12 cellular contexts compared by ENCODE assay signal in the genomic region with DNA sequence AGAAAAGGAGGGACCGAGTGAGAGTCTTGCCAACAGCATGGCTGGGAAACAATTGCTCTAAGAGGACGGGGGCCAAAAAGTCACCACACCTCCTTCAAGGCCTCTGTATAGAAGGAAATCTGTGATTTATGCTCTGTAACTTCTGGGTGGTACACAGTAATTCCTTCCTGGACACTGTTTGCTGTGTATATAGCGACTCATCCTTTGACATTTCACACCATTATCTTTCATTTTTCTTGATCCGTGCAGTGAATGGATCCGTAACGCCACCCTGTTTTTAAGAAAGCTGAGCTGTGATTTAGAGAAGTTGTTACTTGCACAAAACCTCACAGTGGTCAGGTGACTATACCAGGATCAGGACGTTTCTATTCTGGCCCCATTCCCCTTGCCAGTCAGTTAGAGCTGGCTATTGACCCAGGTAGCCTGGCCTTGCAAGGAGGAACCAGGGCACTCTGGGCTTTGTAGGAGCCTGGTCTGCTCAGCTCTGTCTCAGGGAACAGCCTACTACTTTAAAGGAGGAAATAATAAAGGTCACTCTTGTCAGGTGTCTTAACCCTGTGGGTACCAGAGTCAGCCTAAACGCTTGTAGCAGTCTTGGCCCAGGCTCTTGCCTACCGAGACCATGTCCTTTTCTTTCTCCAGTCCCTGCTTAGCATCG.
DNase-seq lines count a peak whose midpoint lies in the region; ATAC-seq and TF ChIP-seq lines count a peak whose summit lies in the region.
"Had no signal": no experiment of that assay in that cellular context is flagged by ENCODE, and none has a peak within 500 bp of the region (broad histone marks: within the 10 kb centered on the region; RNA-seq: fewer than 3 reads in every experiment).

No MANE protein-coding gene starts in this region.

- TF ChIP-seq POLR2A in uterus (IDR thresholded peaks at IDR 0.05) = no peak

- TF ChIP-seq CTCF in heart right ventricle (IDR thresholded peaks at IDR 0.05) (no peak), endodermal cell (conservative IDR thresholded peaks at IDR 0.05) (no peak), mucosa of descending colon (IDR thresholded peaks at IDR 0.05) (no peak), uterus (IDR thresholded peaks at IDR 0.05) (no peak), endothelial cell (IDR thresholded peaks at IDR 0.05; ENCODE audit: unreplicated experiment) (no peak)

- H3K36me3 ChIP-seq in heart right ventricle (no peaks in the 10 kb centered on the region), endodermal cell (ENCODE audit: control insufficient read depth, insufficient read depth, low read length) (peaks cover 8% of the 10 kb centered on the region), mucosa of descending colon (ENCODE audit: low read depth) (no peaks in the 10 kb centered on the region), uterus (no peaks in the 10 kb centered on the region)
- H3K36me3 ChIP-seq: neutrophil had no signal

- H3K4me3 ChIP-seq in heart right ventricle (no peak overlapping the region), endodermal cell (ENCODE audit: low read length) (no peak overlapping the region), mucosa of descending colon (no peak overlapping the region), uterus (no peak overlapping the region)

- peaks cover 79% of the 10 kb centered on the region for H3K4me1 Mint-ChIP-seq in endodermal cell
- H3K4me1 Mint-ChIP-seq in endothelial cell (ENCODE audit: unreplicated experiment) = peaks cover 94% of the 10 kb centered on the region

- intact Hi-C loops in heart right ventricle (cut with DNase I) = no loop called here
- intact Hi-C loops in left ventricle myocardium superior (cut with micrococcal nuclease) = no loop called here
- intact Hi-C loops in mucosa of descending colon (cut with DNase I, micrococcal nuclease) = no loop called here
- intact Hi-C loops in uterus (cut with DNase I; ENCODE audit: low total_unique reads) = no loop called here

- DNase-seq in heart right ventricle (no peak), left ventricle myocardium superior (no peak), endodermal cell (no peak), mucosa of descending colon (peak in 2 of 3 donors; percentile 37 to 40), uterus (no peak), dedifferentiated amniotic fluid mesenchymal stem cell (ENCODE audit: extremely low spot score) (no peak), endothelial cell (ENCODE audit: low spot score) (no peak), NCI-H524 (lab: John Stamatoyannopoulos, UW) (no peak)
- DNase-seq: activated CD4-positive, alpha-beta T cell treated with anti-CD3 and anti-CD28 coated beads, Interleukin-2, amount 50 U/mL, for 1 hour; GOT3; NCI-H524 treated with DMSO at 0.1 percent for 48 hours had no signal

- peaks cover 4 to 94% (median 49%) of the 10 kb centered on the region in 9 donors for H3K4me1 ChIP-seq in heart right ventricle
- peaks cover 35% of the 10 kb centered on the region for H3K4me1 ChIP-seq in endodermal cell (ENCODE audit: control insufficient read depth, insufficient read depth, low read length)
- H3K4me1 ChIP-seq in mucosa of descending colon (ENCODE audit: low read depth) = peaks cover 22% of the 10 kb centered on the region
- H3K4me1 ChIP-seq in uterus = no peaks in the 10 kb centered on the region

- H3K27me3 ChIP-seq in heart right ventricle (no peaks in the 10 kb centered on the region), endodermal cell (ENCODE audit: control insufficient read depth, insufficient read depth, low read length, poor library complexity, severe bottlenecking) (no peaks in the 10 kb centered on the region), uterus (no peaks in the 10 kb centered on the region)
- H3K27me3 ChIP-seq: neutrophil had no signal

- H3K36me3 Mint-ChIP-seq in endodermal cell (ENCODE audit: low read depth) = peaks cover 14% of the 10 kb centered on the region
- H3K36me3 Mint-ChIP-seq in endothelial cell (ENCODE audit: low read depth, unreplicated experiment) = peaks cover 60% of the 10 kb centered on the region

- ATAC-seq in heart right ventricle (peak in 1 of 8 donors; percentile 19), left ventricle myocardium superior (no peak), mucosa of descending colon (peak; percentile 69)

- no peak overlapping the region for H3K9ac ChIP-seq in endodermal cell (ENCODE audit: extremely low read depth, low read length, poor library complexity, severe bottlenecking)

- H3K27ac Mint-ChIP-seq in endodermal cell = peak overlapping the region; percentile 7
- no peak overlapping the region for H3K27ac Mint-ChIP-seq in endothelial cell (ENCODE audit: unreplicated experiment)

- 79 to 84% methylated on average over 10 of the region's 10 CpGs for WGBS in heart right ventricle, 2 donors
- WGBS in endodermal cell (ENCODE audit: insufficient coverage in 1 of 2, insufficient read length in 1 of 2), 2 experiments = 91 to 94% methylated on average over 9 to 10 of the region's 10 CpGs

- H3K4me3 Mint-ChIP-seq in endodermal cell (no peak overlapping the region), endothelial cell (ENCODE audit: unreplicated experiment) (no peak overlapping the region)

- peak overlapping the region in 7 of 10 donors; percentile 50 to 81 (median 76) for H3K27ac ChIP-seq in heart right ventricle
- no peak overlapping the region for H3K27ac ChIP-seq in endodermal cell (ENCODE audit: low read depth, low read length)
- H3K27ac ChIP-seq in uterus = peak overlapping the region; percentile 30 to 62
- H3K27ac ChIP-seq: neutrophil had no signal

- no peaks in the 10 kb centered on the region for H3K9me3 Mint-ChIP-seq in endodermal cell
- no peaks in the 10 kb centered on the region for H3K9me3 Mint-ChIP-seq in endothelial cell (ENCODE audit: unreplicated experiment)

- H3K27me3 Mint-ChIP-seq in endodermal cell (ENCODE audit: insufficient read depth) = no peaks in the 10 kb centered on the region
- peaks cover 8% of the 10 kb centered on the region for H3K27me3 Mint-ChIP-seq in endothelial cell (ENCODE audit: unreplicated experiment)

- H3K9me3 ChIP-seq in heart right ventricle (no peaks in the 10 kb centered on the region), endodermal cell (ENCODE audit: control insufficient read depth, low read length) (no peaks in the 10 kb centered on the region), mucosa of descending colon (no peaks in the 10 kb centered on the region), uterus (no peaks in the 10 kb centered on the region)
- H3K9me3 ChIP-seq: neutrophil had no signal

Comparison
In these comparisons a context has a peak if more than half of its experiments do, and no peak if none do; other contexts are left out.
1. DNase-seq: peak in mucosa of descending colon (2 of 3); none in heart right ventricle (0 of 2), left ventricle myocardium superior (single experiment), endodermal cell (single experiment), uterus (0 of 2), dedifferentiated amniotic fluid mesenchymal stem cell (single experiment), endothelial cell (single experiment) and NCI-H524 (0 of 2).